Comparison of ENCODE assay signal across 1 cellular context in genomic region chr14:69152944-69153847, GRCh38.
A peak's percentile ranks its signal among the peaks of the same experiment; 100 is the strongest.
TF ChIP-seq lines count a peak whose summit lies in the region.

TSS of gene DCAF5 (minus strand) at chr14:69153119. CDS start at chr14:69152978, 141 bp downstream.

TF ChIP-seq in GM12878, 131 proteins besides CTCF, POLR2A, EP300 and RAD21 (continued from another document):
- peak; percentile 89 for TF ChIP-seq NKRF (conservative IDR thresholded peaks at IDR 0.05)
- TF ChIP-seq RELA (IDR thresholded peaks at IDR 0.05; ENCODE audit: borderline replicate concordance, partially characterized antibody): peak; percentile 20
- TF ChIP-seq LARP7 (IDR thresholded peaks at IDR 0.05): peak; percentile 92
- no peak for TF ChIP-seq CHD2 (IDR thresholded peaks at IDR 0.05; ENCODE audit: borderline replicate concordance, low read depth, low read length)
- TF ChIP-seq BACH1 (IDR thresholded peaks at IDR 0.05; ENCODE audit: borderline replicate concordance): peak; percentile 39; the same call in 1 of the 2 replicates
- TF ChIP-seq ZNF207 (IDR thresholded peaks at IDR 0.05; ENCODE audit: borderline replicate concordance): peak; percentile 82; the same call in 1 of the 2 replicates
- TF ChIP-seq SMARCA5 (IDR thresholded peaks at IDR 0.05): peak; percentile 57
- TF ChIP-seq SREBF1 (IDR thresholded peaks at IDR 0.05; ENCODE audit: low read length): no peak
- peak; percentile 56 for TF ChIP-seq YY1 (IDR thresholded peaks at IDR 0.05; ENCODE audit: low read depth, low read length)
- peak; percentile 55; the same call in 1 of the 2 replicates for TF ChIP-seq ZSCAN29 (IDR thresholded peaks at IDR 0.05)
- TF ChIP-seq SP1 (IDR thresholded peaks at IDR 0.05; ENCODE audit: low read depth, low read length): peak; percentile 10
- peak; percentile 45; the same call in 1 of the 2 replicates for TF ChIP-seq TAF1 (IDR thresholded peaks at IDR 0.05; ENCODE audit: borderline replicate concordance, low read depth, low read length)
- no peak for TF ChIP-seq PKNOX1 (IDR thresholded peaks at IDR 0.05)
- peak; percentile 55 for TF ChIP-seq MXI1 (IDR thresholded peaks at IDR 0.05; ENCODE audit: low read depth, low read length)
- no peak for TF ChIP-seq CBFB (IDR thresholded peaks at IDR 0.05; ENCODE audit: low read depth)
- peak; percentile 86 for TF ChIP-seq IKZF1 (conservative IDR thresholded peaks at IDR 0.05)
- no peak for TF ChIP-seq SUPT20H (IDR thresholded peaks at IDR 0.05; ENCODE audit: borderline replicate concordance, control insufficient read depth, low read depth, low read length)
- TF ChIP-seq, protein P1, sequence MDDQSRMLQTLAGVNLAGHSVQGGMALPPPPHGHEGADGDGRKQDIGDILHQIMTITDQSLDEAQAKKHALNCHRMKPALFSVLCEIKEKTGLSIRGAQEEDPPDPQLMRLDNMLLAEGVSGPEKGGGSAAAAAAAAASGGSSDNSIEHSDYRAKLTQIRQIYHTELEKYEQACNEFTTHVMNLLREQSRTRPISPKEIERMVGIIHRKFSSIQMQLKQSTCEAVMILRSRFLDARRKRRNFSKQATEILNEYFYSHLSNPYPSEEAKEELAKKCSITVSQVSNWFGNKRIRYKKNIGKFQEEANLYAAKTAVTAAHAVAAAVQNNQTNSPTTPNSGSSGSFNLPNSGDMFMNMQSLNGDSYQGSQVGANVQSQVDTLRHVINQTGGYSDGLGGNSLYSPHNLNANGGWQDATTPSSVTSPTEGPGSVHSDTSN (IDR thresholded peaks at IDR 0.05; ENCODE audit: insufficient replicate concordance, low read depth, low read length): peak; percentile 69
- no peak for TF ChIP-seq CBX3 (IDR thresholded peaks at IDR 0.05; ENCODE audit: borderline replicate concordance, low read depth)
- 0 out of 2 replicates have a peak, but pooled peaks have one; percentile 16 for TF ChIP-seq MLLT1 (IDR thresholded peaks at IDR 0.05)
- peak in 1 of 2 experiments; percentile 53; a peak in 2 of 3 replicates for TF ChIP-seq EGR1 (IDR thresholded peaks at IDR 0.05; ENCODE audit: borderline replicate concordance in 1 of 2, low read depth in 2 of 2, low read length in 2 of 2)
- TF ChIP-seq RELB (IDR thresholded peaks at IDR 0.05; ENCODE audit: low read depth): peak; percentile 40; the same call in 1 of the 2 replicates
- 0 out of 2 replicates have a peak, but pooled peaks have one; percentile 9 for TF ChIP-seq GABPA (IDR thresholded peaks at IDR 0.05; ENCODE audit: low read depth)
- TF ChIP-seq ATF7 (IDR thresholded peaks at IDR 0.05; ENCODE audit: low read depth): no peak
- no peak for TF ChIP-seq KLF5 (IDR thresholded peaks at IDR 0.05; ENCODE audit: partially characterized antibody)
- TF ChIP-seq CREM (IDR thresholded peaks at IDR 0.05; ENCODE audit: low read depth): no peak
- TF ChIP-seq RUNX3 (IDR thresholded peaks at IDR 0.05; ENCODE audit: low read length): 0 out of 2 replicates have a peak, but pooled peaks have one; percentile 4
- TF ChIP-seq DPF2 (IDR thresholded peaks at IDR 0.05): peak; percentile 85
- TF ChIP-seq STAT3 (IDR thresholded peaks at IDR 0.05; ENCODE audit: low read depth, low read length): no peak
- TF ChIP-seq MEF2A (IDR thresholded peaks at IDR 0.05; ENCODE audit: insufficient read depth, low read depth, low read length): 0 out of 2 replicates have a peak, but pooled peaks have one; percentile 47
- TF ChIP-seq BHLHE40 (IDR thresholded peaks at IDR 0.05; ENCODE audit: borderline replicate concordance in 1 of 2, low read depth in 2 of 2, low read length in 1 of 2): peak; percentile 49 to 84; a peak in 2 of 4 replicates
- 0 out of 2 replicates have a peak, but pooled peaks have one; percentile 14 for TF ChIP-seq JUND (IDR thresholded peaks at IDR 0.05; ENCODE audit: low read depth, low read length)
- TF ChIP-seq SIN3A (IDR thresholded peaks at IDR 0.05; ENCODE audit: low read depth, low read length): peak; percentile 92
- no peak; the same call in 1 of the 2 replicates for TF ChIP-seq ASH2L (IDR thresholded peaks at IDR 0.05; ENCODE audit: borderline replicate concordance, low read depth)
- TF ChIP-seq SUZ12 (IDR thresholded peaks at IDR 0.05; ENCODE audit: unreplicated experiment): no peak
- TF ChIP-seq NR2C1 (IDR thresholded peaks at IDR 0.05): no peak
- TF ChIP-seq, protein P2, sequence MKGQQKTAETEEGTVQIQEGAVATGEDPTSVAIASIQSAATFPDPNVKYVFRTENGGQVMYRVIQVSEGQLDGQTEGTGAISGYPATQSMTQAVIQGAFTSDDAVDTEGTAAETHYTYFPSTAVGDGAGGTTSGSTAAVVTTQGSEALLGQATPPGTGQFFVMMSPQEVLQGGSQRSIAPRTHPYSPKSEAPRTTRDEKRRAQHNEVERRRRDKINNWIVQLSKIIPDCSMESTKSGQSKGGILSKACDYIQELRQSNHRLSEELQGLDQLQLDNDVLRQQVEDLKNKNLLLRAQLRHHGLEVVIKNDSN (IDR thresholded peaks at IDR 0.05; ENCODE audit: borderline replicate concordance, extremely low read length, insufficient read depth, low read depth, low read length): peak; percentile 27
- 0 out of 2 replicates have a peak, but pooled peaks have one; percentile 14 for TF ChIP-seq ZNF24 (IDR thresholded peaks at IDR 0.05)
- peak; percentile 79; the same call in 1 of the 2 replicates for TF ChIP-seq RB1 (IDR thresholded peaks at IDR 0.05; ENCODE audit: borderline replicate concordance)
TF ChIP-seq in GM12878: peak in this region for 33.
